ENCODE assay signal across 9 cellular contexts in the genomic region with DNA sequence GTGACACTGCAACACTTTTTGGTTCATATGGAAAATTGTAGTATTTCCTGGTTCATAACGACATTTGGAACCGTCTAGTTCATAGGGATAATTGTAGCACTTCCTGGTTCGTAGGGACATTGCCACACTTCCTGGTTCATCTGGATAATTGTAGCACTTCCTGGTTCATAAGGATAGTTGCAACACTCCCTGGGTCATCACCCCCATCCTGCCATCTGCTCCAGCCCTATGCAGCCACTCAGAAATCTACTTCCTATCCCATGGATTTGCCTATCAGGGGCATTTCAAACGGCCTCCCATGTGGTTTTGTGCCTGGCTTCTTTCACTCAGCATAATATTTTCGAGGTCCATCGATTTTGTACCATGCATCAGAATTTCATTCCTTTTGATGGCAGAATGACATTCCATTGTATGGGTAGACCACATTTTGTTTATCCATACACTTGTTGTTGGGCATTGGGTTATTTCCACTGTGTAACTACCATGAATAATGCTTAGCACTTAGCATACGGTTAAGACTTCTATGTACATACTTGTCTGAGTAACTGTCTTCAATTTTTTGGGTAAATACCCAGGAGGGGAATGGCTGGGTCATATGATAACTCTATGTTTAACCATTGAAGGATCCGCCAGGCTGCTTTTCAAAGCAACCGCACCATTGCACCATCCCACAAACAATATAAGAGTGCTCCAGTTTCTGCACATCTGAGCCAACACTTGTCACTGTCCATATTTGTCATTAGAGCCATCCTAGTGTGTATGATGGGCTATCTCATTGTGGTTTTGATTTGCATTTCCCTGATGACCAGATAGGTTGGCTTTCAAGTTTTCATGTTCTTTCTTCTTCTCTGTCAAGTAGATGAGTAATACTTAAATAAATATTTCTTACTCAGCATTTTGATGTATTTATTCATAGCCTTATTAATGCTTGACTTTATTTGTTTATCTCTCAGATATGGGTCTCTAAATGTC. TPM values are rescaled to one million over a fixed set of nuclear protein-coding genes. Genes with fewer than 3 reads are reported as not detected.
DNase-seq lines count a peak whose midpoint lies in the region; ATAC-seq and TF ChIP-seq lines count a peak whose summit lies in the region.
"Had no signal": no experiment of that assay in that cellular context is flagged by ENCODE, and none has a peak within 500 bp of the region (broad histone marks: within the 10 kb centered on the region; RNA-seq: fewer than 3 reads in every experiment).

No MANE protein-coding gene starts in this region.

- peaks cover 41% of the 10 kb centered on the region for H3K9me3 Mint-ChIP-seq in activated CD8-positive, alpha-beta T cell treated with anti-CD3 and anti-CD28 coated beads, Interleukin-2, amount 10 ng/mL, durations not matched to agents 7 days and 5 days (ENCODE audit: insufficient read depth)
- peaks cover 15 to 16% of the 10 kb centered on the region in 2 donors for H3K9me3 Mint-ChIP-seq in natural killer cell
- H3K9me3 Mint-ChIP-seq in glutamatergic neuron (ENCODE audit: unreplicated experiment): peaks cover 2% of the 10 kb centered on the region

- peak overlapping the region; percentile 68 for H3K27ac ChIP-seq in DND-41 (ENCODE audit: low read length)

- intact Hi-C loops in natural killer cell (cut with micrococcal nuclease): no loop called here

- H2AFZ ChIP-seq in DND-41 (ENCODE audit: low read depth, low read length): peak overlapping the region; percentile 57

- peaks cover 43% of the 10 kb centered on the region for H3K79me2 ChIP-seq in DND-41 (ENCODE audit: insufficient read depth, low read length)

- peaks cover 26% of the 10 kb centered on the region for H3K9me3 ChIP-seq in DND-41 (ENCODE audit: insufficient read depth, low read length, severe bottlenecking)

- no peaks in the 10 kb centered on the region for H4K20me1 ChIP-seq in DND-41 (ENCODE audit: insufficient read depth, low read length)

- H3K4me3 Mint-ChIP-seq in activated CD8-positive, alpha-beta T cell treated with anti-CD3 and anti-CD28 coated beads, Interleukin-2, amount 10 ng/mL, durations not matched to agents 7 days and 5 days: no peak overlapping the region
- H3K4me3 Mint-ChIP-seq in natural killer cell (peak overlapping the region; percentile 3), glutamatergic neuron (ENCODE audit: unreplicated experiment) (no peak overlapping the region)

- peaks cover 37% of the 10 kb centered on the region for H3K4me1 ChIP-seq in DND-41 (ENCODE audit: insufficient read depth, low read length)

- H3K36me3 ChIP-seq in DND-41 (ENCODE audit: insufficient read depth, low read length): peaks cover 61% of the 10 kb centered on the region

- no peak for TF ChIP-seq CTCF in DND-41 (IDR thresholded peaks at IDR 0.05; ENCODE audit: borderline replicate concordance, extremely low read depth, low read length, poor library complexity, severe bottlenecking)
- TF ChIP-seq CTCF in natural killer cell (IDR thresholded peaks at IDR 0.05): no peak
- TF ChIP-seq CTCF in glutamatergic neuron (IDR thresholded peaks at IDR 0.05; ENCODE audit: partially characterized antibody, unreplicated experiment): no peak

- CTCF ChIA-PET in activated CD8-positive, alpha-beta T cell treated with anti-CD3 and anti-CD28 coated beads, Interleukin-2, amount 10 ng/mL, durations not matched to agents 7 days and 5 days (lab: Charles Lee): no interaction called here

- no peak overlapping the region for H3K9ac ChIP-seq in DND-41 (ENCODE audit: low read depth, low read length)

- no peak for ATAC-seq in DND-41 (ENCODE audit: insufficient read depth, low read depth)
- peak; percentile 46 for ATAC-seq in HG03095 (IDR thresholded peaks at IDR 0.05; ENCODE audit: unreplicated experiment)
- ATAC-seq in activated CD8-positive, alpha-beta T cell treated with anti-CD3 and anti-CD28 coated beads, Interleukin-2, amount 10 ng/mL, durations not matched to agents 7 days and 5 days: no peak
- no peak for ATAC-seq in natural killer cell
- ATAC-seq in HG02970 (IDR thresholded peaks at IDR 0.05; ENCODE audit: low FRiP score, unreplicated experiment): no peak

- H3K4me2 ChIP-seq in DND-41 (ENCODE audit: insufficient read depth, low read length): no peak overlapping the region

- H3K27me3 Mint-ChIP-seq in activated CD8-positive, alpha-beta T cell treated with anti-CD3 and anti-CD28 coated beads, Interleukin-2, amount 10 ng/mL, durations not matched to agents 7 days and 5 days (ENCODE audit: low read depth): no peaks in the 10 kb centered on the region
- H3K27me3 Mint-ChIP-seq in natural killer cell (ENCODE audit: low read depth in 2 of 2): no peaks in the 10 kb centered on the region
- H3K27me3 Mint-ChIP-seq in glutamatergic neuron (ENCODE audit: unreplicated experiment): peaks cover under 1% of the 10 kb centered on the region

- peak overlapping the region; percentile 66 for H3K27ac Mint-ChIP-seq in activated CD8-positive, alpha-beta T cell treated with anti-CD3 and anti-CD28 coated beads, Interleukin-2, amount 10 ng/mL, durations not matched to agents 7 days and 5 days
- peak overlapping the region; percentile 95 to 96 for H3K27ac Mint-ChIP-seq in natural killer cell
- H3K27ac Mint-ChIP-seq in glutamatergic neuron (ENCODE audit: unreplicated experiment): no peak overlapping the region

- POLR2A ChIA-PET in activated CD8-positive, alpha-beta T cell treated with anti-CD3 and anti-CD28 coated beads, Interleukin-2, amount 10 ng/mL, durations not matched to agents 7 days and 5 days (lab: Charles Lee): no interaction called here

- no peaks in the 10 kb centered on the region for H3K27me3 ChIP-seq in DND-41 (ENCODE audit: insufficient read depth, low read length, poor library complexity)

- no peak overlapping the region for H3K4me3 ChIP-seq in DND-41 (ENCODE audit: low read depth in 1 of 2, low read length in 2 of 2)

- peaks cover 63% of the 10 kb centered on the region for H3K36me3 Mint-ChIP-seq in activated CD8-positive, alpha-beta T cell treated with anti-CD3 and anti-CD28 coated beads, Interleukin-2, amount 10 ng/mL, durations not matched to agents 7 days and 5 days (ENCODE audit: low read depth)
- H3K36me3 Mint-ChIP-seq in natural killer cell: peaks cover 41% of the 10 kb centered on the region
- peaks cover 5% of the 10 kb centered on the region for H3K36me3 Mint-ChIP-seq in glutamatergic neuron (ENCODE audit: unreplicated experiment)

- peaks cover 56% of the 10 kb centered on the region for H3K4me1 Mint-ChIP-seq in activated CD8-positive, alpha-beta T cell treated with anti-CD3 and anti-CD28 coated beads, Interleukin-2, amount 10 ng/mL, durations not matched to agents 7 days and 5 days (ENCODE audit: low read depth)
- H3K4me1 Mint-ChIP-seq in natural killer cell (peaks cover 41 to 47% of the 10 kb centered on the region in 2 donors), glutamatergic neuron (ENCODE audit: low read depth, unreplicated experiment) (no peaks in the 10 kb centered on the region)

- no peak for DNase-seq in DND-41
- peak; percentile 18 for DNase-seq in activated CD8-positive, alpha-beta T cell treated with anti-CD3 and anti-CD28 coated beads, Interleukin-2, amount 10 ng/mL, durations not matched to agents 7 days and 5 days
- DNase-seq in natural killer cell: no peak
- DNase-seq in glutamatergic neuron: no peak
- no peak for DNase-seq in NCI-H146 (lab: John Stamatoyannopoulos, UW)
- DNase-seq: activated naive CD4-positive, alpha-beta T cell treated with anti-CD3 and anti-CD28 coated beads, Interleukin-2, amount 50 U/mL, for 16 hours; MV-4-11 had no signal

RNA-seq across cellular contexts. Expression of a gene that starts 58.3 kb away (rescaled TPM):
- 100 to 1,000 TPM; 208 to 219 TPM for total RNA-seq in activated CD8-positive, alpha-beta T cell treated with anti-CD3 and anti-CD28 coated beads, Interleukin-2, amount 10 ng/mL, durations not matched to agents 7 days and 5 days
- total RNA-seq in natural killer cell: 100 to 1,000 TPM; 312 to 340 (median 333) TPM
- 31.2 TPM for total RNA-seq in glutamatergic neuron (ENCODE audit: unreplicated experiment)
